Comparison of ENCODE assay signal across 8 cellular contexts in the genomic region with DNA sequence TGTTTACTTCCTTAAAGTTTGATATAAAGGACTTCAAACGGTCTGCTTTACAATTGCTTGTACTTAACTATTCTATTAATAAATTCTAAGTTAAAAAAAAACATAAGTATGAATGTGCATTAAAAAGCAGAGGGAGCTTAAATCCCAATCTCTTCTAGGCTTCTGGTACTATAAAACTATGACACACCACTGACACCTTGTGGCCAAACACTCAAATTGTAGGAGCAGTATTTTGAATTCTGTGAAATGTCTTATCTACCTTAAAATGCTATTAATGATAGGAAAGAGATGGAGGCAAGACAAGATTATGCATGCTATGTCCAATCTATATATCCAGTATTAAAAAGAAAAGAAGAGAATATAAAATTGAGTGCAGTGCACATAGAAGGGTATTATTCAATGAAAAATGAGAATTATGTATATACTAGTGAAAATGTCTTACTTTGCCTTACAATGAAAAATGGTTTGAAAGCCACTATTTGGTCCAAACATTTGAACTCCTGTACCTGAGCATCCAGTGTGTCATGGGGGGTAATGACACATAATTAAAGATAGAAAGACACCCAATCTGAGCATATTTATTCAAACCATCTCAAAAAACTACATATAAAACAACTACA.
DNase-seq lines count a peak whose midpoint lies in the region; FAIRE-seq and TF ChIP-seq lines count a peak whose summit lies in the region.

No MANE protein-coding gene starts in this region.

- CTCF ChIA-PET in activated CD4-positive, alpha-beta memory T cell treated with anti-CD3 and anti-CD28 coated beads, Interleukin-2, amount 10 ng/mL, durations not matched to agents 7 days and 5 days (lab: Charles Lee), result interaction anchor here (0.8 to 1.7 kb wide), 7 partner anchors 9 to 847 kb away, joined by 3 to 13 read pairs (median 3); partner anchors contain the start of gene NR4A3

- TF ChIP-seq POLR2A in GM12891 (IDR thresholded peaks at IDR 0.05; ENCODE audit: low read depth, low read length) (no peak), lower leg skin (IDR thresholded peaks at IDR 0.05) (no peak)

- DNase-seq in AG09319 (ENCODE audit: extremely low read depth, low read depth), result peak; percentile 8
- DNase-seq in GM12891 (ENCODE audit: insufficient read length, low spot score), result no peak
- DNase-seq in NCI-H446 (lab: John Stamatoyannopoulos, UW), result peak; percentile 28 to 55
- peak; percentile 35 for DNase-seq in activated CD4-positive, alpha-beta memory T cell treated with anti-CD3 and anti-CD28 coated beads, Interleukin-2, amount 10 ng/mL, durations not matched to agents 7 days and 5 days
- peak; percentile 47 for DNase-seq in hepatocyte (ENCODE audit: low spot score)
- peak; percentile 55 for DNase-seq in stimulated activated CD4-positive, alpha-beta T cell treated with anti-CD3 and anti-CD28 coated beads, Interleukin-4, amount 100 ng/mL, for 24 hours
- no peak for DNase-seq in lower leg skin (ENCODE audit: low spot score in 2 of 2)
- DNase-seq in 8988T, result no peak

- peak; percentile 31 for TF ChIP-seq CTCF in AG09319 (IDR thresholded peaks at IDR 0.05; ENCODE audit: low read depth, low read length)
- TF ChIP-seq CTCF in hepatocyte (IDR thresholded peaks at IDR 0.05; ENCODE audit: poor library complexity), result peak; percentile 63
- TF ChIP-seq CTCF in lower leg skin (IDR thresholded peaks at IDR 0.05), result no peak

- no peaks in the 10 kb centered on the region for H3K9me2 ChIP-seq in hepatocyte (replicated peaks; ENCODE audit: insufficient read depth)

- no peaks in the 10 kb centered on the region for H3K27me3 Mint-ChIP-seq in activated CD4-positive, alpha-beta memory T cell treated with anti-CD3 and anti-CD28 coated beads, Interleukin-2, amount 10 ng/mL, durations not matched to agents 7 days and 5 days

- WGBS in hepatocyte (ENCODE audit: low lambda C conversion rate, missing lambda C conversion rate), result 38% methylated on average over 1 of the region's 1 CpG
- WGBS in lower leg skin, 2 donors, result 63 to 65% methylated on average over 1 of the region's 1 CpG

- POLR2A ChIA-PET in activated CD4-positive, alpha-beta memory T cell treated with anti-CD3 and anti-CD28 coated beads, Interleukin-2, amount 10 ng/mL, durations not matched to agents 7 days and 5 days (lab: Charles Lee), result interaction anchor here (0.8 kb wide), 1 partner anchor 186 kb away, joined by 3 read pairs; no protein-coding TSS in a partner anchor

- H3K27ac Mint-ChIP-seq in activated CD4-positive, alpha-beta memory T cell treated with anti-CD3 and anti-CD28 coated beads, Interleukin-2, amount 10 ng/mL, durations not matched to agents 7 days and 5 days, result no peak overlapping the region

- no peaks in the 10 kb centered on the region for H4K20me1 ChIP-seq in hepatocyte (ENCODE audit: insufficient read depth, poor library complexity, severe bottlenecking)

- no peaks in the 10 kb centered on the region for H3K4me1 ChIP-seq in hepatocyte (ENCODE audit: insufficient read depth)

- H3K9me3 Mint-ChIP-seq in activated CD4-positive, alpha-beta memory T cell treated with anti-CD3 and anti-CD28 coated beads, Interleukin-2, amount 10 ng/mL, durations not matched to agents 7 days and 5 days, result peaks cover 2% of the 10 kb centered on the region

- H3K79me2 ChIP-seq in hepatocyte, result no peaks in the 10 kb centered on the region

- H3K27me3 ChIP-seq in hepatocyte, result no peaks in the 10 kb centered on the region

- no peaks in the 10 kb centered on the region for H3K4me1 Mint-ChIP-seq in activated CD4-positive, alpha-beta memory T cell treated with anti-CD3 and anti-CD28 coated beads, Interleukin-2, amount 10 ng/mL, durations not matched to agents 7 days and 5 days

- H2AFZ ChIP-seq in hepatocyte, result no peak overlapping the region

- no peak overlapping the region for H3K27ac ChIP-seq in hepatocyte

- no peaks in the 10 kb centered on the region for H3K9me3 ChIP-seq in hepatocyte (ENCODE audit: low read depth)

- H3K36me3 Mint-ChIP-seq in activated CD4-positive, alpha-beta memory T cell treated with anti-CD3 and anti-CD28 coated beads, Interleukin-2, amount 10 ng/mL, durations not matched to agents 7 days and 5 days (ENCODE audit: low read depth), result peaks cover 28% of the 10 kb centered on the region

- FAIRE-seq in GM12891 (lab: Jason Lieb, UNC), result peak; percentile 20

- no peaks in the 10 kb centered on the region for H3K36me3 ChIP-seq in hepatocyte (replicated peaks; ENCODE audit: insufficient read depth, low read depth)

- intact Hi-C loops in lower leg skin (cut with DNase I; ENCODE audit: low total_unique reads), result no loop called here

- no peak overlapping the region for H3K4me3 Mint-ChIP-seq in activated CD4-positive, alpha-beta memory T cell treated with anti-CD3 and anti-CD28 coated beads, Interleukin-2, amount 10 ng/mL, durations not matched to agents 7 days and 5 days

- no peak overlapping the region for H3K4me3 ChIP-seq in hepatocyte
- H3K4me3 ChIP-seq in lower leg skin (ENCODE audit: low read depth, poor library complexity, severe bottlenecking), result no peak overlapping the region

- H3K4me2 ChIP-seq in hepatocyte, result no peak overlapping the region

TF ChIP-seq in GM12891, 5 proteins besides CTCF, POLR2A, EP300 and RAD21:
- TF ChIP-seq TAF1 (IDR thresholded peaks at IDR 0.05; ENCODE audit: low read depth, low read length), result no peak
- TF ChIP-seq SPI1 (IDR thresholded peaks at IDR 0.05; ENCODE audit: low read depth, low read length), result no peak
- no peak for TF ChIP-seq POLR2AphosphoS5 (IDR thresholded peaks at IDR 0.05; ENCODE audit: low read depth, low read length)
- TF ChIP-seq POU2F2 (IDR thresholded peaks at IDR 0.05; ENCODE audit: low read depth, low read length), result no peak
- TF ChIP-seq PAX5 (IDR thresholded peaks at IDR 0.05; ENCODE audit: insufficient read depth, low read length, severe bottlenecking), result no peak

Comparison
In these comparisons a context has a peak if more than half of its experiments do, and no peak if none do; other contexts are left out.
1. DNase-seq: peak in AG09319 (single experiment), NCI-H446 (2 of 2), activated CD4-positive, alpha-beta memory T cell treated with anti-CD3 and anti-CD28 coated beads, Interleukin-2, amount 10 ng/mL, durations not matched to agents 7 days and 5 days (single experiment), hepatocyte (single experiment) and stimulated activated CD4-positive, alpha-beta T cell treated with anti-CD3 and anti-CD28 coated beads, Interleukin-4, amount 100 ng/mL, for 24 hours (single experiment); none in GM12891 (single experiment), lower leg skin (0 of 2) and 8988T (single experiment).
2. CTCF ChIP-seq: peak in AG09319 (single experiment) and hepatocyte (single experiment); none in lower leg skin (0 of 3).